In the genomic region with DNA sequence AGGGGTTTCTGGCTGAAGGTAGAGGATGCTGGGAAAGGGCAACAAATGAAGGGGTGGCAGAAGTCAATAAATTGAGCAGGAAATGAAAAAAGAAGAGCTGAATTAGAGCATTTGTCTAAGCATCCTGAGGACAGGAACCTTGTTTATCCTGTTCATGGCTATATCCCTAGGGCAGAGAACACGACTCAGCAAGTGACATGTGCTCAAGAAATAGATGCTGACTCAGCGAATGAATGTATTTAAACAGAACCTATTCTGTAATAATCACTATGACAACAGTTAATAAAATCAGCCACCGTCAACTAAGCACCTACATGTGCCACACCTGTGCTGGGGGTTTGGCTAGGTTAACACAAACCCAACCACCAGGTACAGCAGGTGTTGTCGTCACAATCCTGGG, we compare ENCODE assay signal across 21 cellular contexts.
DNase-seq lines count a peak whose midpoint lies in the region; ATAC-seq, FAIRE-seq and TF ChIP-seq lines count a peak whose summit lies in the region.
"Had no signal": no experiment of that assay in that cellular context is flagged by ENCODE, and none has a peak within 500 bp of the region (broad histone marks: within the 10 kb centered on the region; RNA-seq: fewer than 3 reads in every experiment).

No MANE protein-coding gene starts in this region.

- no peak overlapping the region for H3K27ac ChIP-seq in mammary epithelial cell (ENCODE audit: insufficient read depth, low read depth, low read length)
- no peak overlapping the region for H3K27ac ChIP-seq in breast epithelium
- H3K27ac ChIP-seq in K562 (ENCODE audit: extremely low read depth, low read depth, low read length), result no peak overlapping the region
- peak overlapping the region; percentile 99 for H3K27ac ChIP-seq in epithelial cell of prostate
- peak overlapping the region; percentile 21 for H3K27ac ChIP-seq in keratinocyte (ENCODE audit: control insufficient read depth, insufficient read depth, low read length)
- H3K27ac ChIP-seq in effector memory CD4-positive, alpha-beta T cell (ENCODE audit: insufficient read depth, low read length, poor library complexity, severe bottlenecking), result no peak overlapping the region
- H3K27ac ChIP-seq: 22Rv1, BLaER1, HL-60 had no signal

- TF ChIP-seq EP300 in K562 (IDR thresholded peaks at IDR 0.05; ENCODE audit: low read length), result no peak

- H3K4me3 Mint-ChIP-seq in naive thymus-derived CD8-positive, alpha-beta T cell, result no peak overlapping the region
- H3K4me3 Mint-ChIP-seq: CD14-positive monocyte; CD4-positive, alpha-beta memory T cell; GM23338 had no signal

- H3K4me3 ChIP-seq in mammary epithelial cell (replicated peaks in 1 of 3; ENCODE audit: insufficient read depth in 1 of 3, low read depth in 2 of 3, low read length in 3 of 3) (no peak overlapping the region), breast epithelium (no peak overlapping the region), K562 (no peak overlapping the region), keratinocyte (ENCODE audit: control insufficient read depth in 2 of 3, extremely low read depth in 1 of 3, insufficient read depth in 2 of 3, low read depth in 1 of 3, low read length in 3 of 3) (no peak overlapping the region)
- H3K4me3 ChIP-seq in effector memory CD4-positive, alpha-beta T cell (ENCODE audit: insufficient read depth, low read depth, low read length, poor library complexity, severe bottlenecking), result no peak overlapping the region
- H3K4me3 ChIP-seq: BLaER1, GM23338 had no signal

- no peak for TF ChIP-seq POLR2A in breast epithelium (IDR thresholded peaks at IDR 0.05)
- no peak for TF ChIP-seq POLR2A in K562 (conservative IDR thresholded peaks at IDR 0.05)

- no peaks in the 10 kb centered on the region for H3K9me3 Mint-ChIP-seq in naive thymus-derived CD8-positive, alpha-beta T cell
- H3K9me3 Mint-ChIP-seq: CD14-positive monocyte; CD4-positive, alpha-beta memory T cell; GM23338; IgD-negative memory B cell had no signal

- H3K27ac Mint-ChIP-seq in naive thymus-derived CD8-positive, alpha-beta T cell, result no peak overlapping the region
- H3K27ac Mint-ChIP-seq: CD14-positive monocyte, GM23338, IgD-negative memory B cell had no signal

- no peak for TF ChIP-seq RAD21 in K562 (CRISPR knock-in tag; conservative IDR thresholded peaks at IDR 0.05 in 1 of 2, IDR thresholded peaks at IDR 0.05 in 1 of 2)

- H3K4me1 ChIP-seq in mammary epithelial cell (ENCODE audit: insufficient read depth, low read length) (peaks cover 47% of the 10 kb centered on the region), breast epithelium (no peaks in the 10 kb centered on the region), K562 (replicated peaks in 1 of 2; ENCODE audit: control insufficient read depth in 2 of 2, insufficient read depth in 2 of 2, low read length in 2 of 2) (no peaks in the 10 kb centered on the region), keratinocyte (ENCODE audit: control insufficient read depth, extremely low read depth, insufficient read depth, low read length) (peaks cover 54% of the 10 kb centered on the region)
- H3K4me1 ChIP-seq in effector memory CD4-positive, alpha-beta T cell (ENCODE audit: control insufficient read depth, insufficient read depth, low read length, poor library complexity, severe bottlenecking), result no peaks in the 10 kb centered on the region

- POLR2A ChIA-PET in K562 (lab: Yijun Ruan, JAX), result no interaction called here
- POLR2A ChIA-PET in naive thymus-derived CD8-positive, alpha-beta T cell (lab: Charles Lee), result no interaction called here

- ATAC-seq in K562 (no peak), HG02678 (IDR thresholded peaks at IDR 0.05; ENCODE audit: unreplicated experiment) (no peak)
- ATAC-seq in naive thymus-derived CD8-positive, alpha-beta T cell, result no peak

- DNase-seq in mammary epithelial cell (peak; percentile 33), breast epithelium (ENCODE audit: low spot score in 2 of 2) (no peak), K562 (ENCODE audit: extremely low read depth in 1 of 4, low spot score in 3 of 4) (no peak), epithelial cell of prostate (ENCODE audit: low read depth, low spot score) (no peak), keratinocyte (ENCODE audit: low read depth, low spot score) (no peak)
- DNase-seq in effector memory CD4-positive, alpha-beta T cell, result no peak
- no peak for DNase-seq in naive thymus-derived CD8-positive, alpha-beta T cell
- DNase-seq: CD4-positive, alpha-beta memory T cell; DMS153; DMS79; GDM1; H7 had no signal

- BruUV-seq in mammary epithelial cell (replicated peaks; lab: Mats Ljungman, UMichigan) (no TSS peak), K562 (replicated peaks; lab: Mats Ljungman, UMichigan) (no TSS peak)

- H3K27me3 ChIP-seq in mammary epithelial cell (ENCODE audit: insufficient read depth, low read length) (no peaks in the 10 kb centered on the region), breast epithelium (no peaks in the 10 kb centered on the region), K562 (ENCODE audit: control insufficient read depth in 2 of 2, insufficient read depth in 2 of 2, low read length in 2 of 2) (no peaks in the 10 kb centered on the region), keratinocyte (ENCODE audit: control insufficient read depth, extremely low read depth, insufficient read depth, low read length) (no peaks in the 10 kb centered on the region)
- no peaks in the 10 kb centered on the region for H3K27me3 ChIP-seq in effector memory CD4-positive, alpha-beta T cell (replicated peaks; ENCODE audit: control insufficient read depth, insufficient read depth, low read length, poor library complexity, severe bottlenecking)
- H3K27me3 ChIP-seq: BLaER1 had no signal

- no peak overlapping the region for H3K4me2 ChIP-seq in mammary epithelial cell (ENCODE audit: insufficient read depth, low read depth, low read length)
- no peak overlapping the region for H3K4me2 ChIP-seq in K562 (ENCODE audit: insufficient read depth, low read length)
- H3K4me2 ChIP-seq in keratinocyte (ENCODE audit: control insufficient read depth, extremely low read depth, insufficient read depth, low read depth, low read length), result no peak overlapping the region
- H3K4me2 ChIP-seq: BLaER1, GM23338 had no signal

- no peak overlapping the region for H3K9ac ChIP-seq in mammary epithelial cell (ENCODE audit: insufficient read depth, low read length)
- no peak overlapping the region for H3K9ac ChIP-seq in K562 (ENCODE audit: insufficient read depth in 1 of 2, low read depth in 2 of 2, low read length in 2 of 2)
- H3K9ac ChIP-seq in keratinocyte (ENCODE audit: control insufficient read depth, extremely low read depth, insufficient read depth, low read length), result no peak overlapping the region
- H3K9ac ChIP-seq: BLaER1 had no signal

- H4K20me1 ChIP-seq in mammary epithelial cell (ENCODE audit: insufficient read depth, low read length), result no peaks in the 10 kb centered on the region
- no peaks in the 10 kb centered on the region for H4K20me1 ChIP-seq in K562 (replicated peaks; ENCODE audit: control insufficient read depth, insufficient read depth, low read length)
- H4K20me1 ChIP-seq in keratinocyte (ENCODE audit: control insufficient read depth, extremely low read depth, insufficient read depth, low read length), result no peaks in the 10 kb centered on the region
- H4K20me1 ChIP-seq: BLaER1 had no signal

- no peak for FAIRE-seq in K562 (lab: Jason Lieb, UNC)
- FAIRE-seq in keratinocyte (lab: Jason Lieb, UNC), result no peak
- FAIRE-seq: GM12892, GM18507 had no signal

- peaks cover 3 to 16% (median 12%) of the 10 kb centered on the region in 4 donors for H3K4me1 Mint-ChIP-seq in naive thymus-derived CD8-positive, alpha-beta T cell
- H3K4me1 Mint-ChIP-seq: CD14-positive monocyte had no signal

- dilution Hi-C loops in mammary epithelial cell (cut with HindIII; ENCODE audit: low sequenced_read_pairs), result no loop called here
- dilution Hi-C loops in keratinocyte (cut with MboI; ENCODE audit: extremely low pct_ligation_motif_present, low sequenced_read_pairs), result no loop called here

- in situ Hi-C loops in mammary epithelial cell (cut with MboI; ENCODE audit: low sequenced_read_pairs in 2 of 2), result no loop called here
- in situ Hi-C loops in K562 (cut with MboI), result no loop called here

- no peak for TF ChIP-seq CTCF in mammary epithelial cell (conservative IDR thresholded peaks at IDR 0.05 in 1 of 2, IDR thresholded peaks at IDR 0.05 in 1 of 2; ENCODE audit: extremely low read depth in 1 of 2, insufficient read depth in 1 of 2, low read depth in 1 of 2, low read length in 2 of 2)
- no peak for TF ChIP-seq CTCF in breast epithelium (IDR thresholded peaks at IDR 0.05)
- TF ChIP-seq CTCF in K562 (IDR thresholded peaks at IDR 0.05 in 2 of 3, conservative IDR thresholded peaks at IDR 0.05 in 1 of 3; ENCODE audit: insufficient read depth in 2 of 3, low read depth in 1 of 3, low read length in 3 of 3), result no peak
- TF ChIP-seq CTCF in keratinocyte (optimal IDR thresholded peaks at IDR 0.05 in 1 of 3, IDR thresholded peaks at IDR 0.05 in 1 of 3, conservative IDR thresholded peaks at IDR 0.05 in 1 of 3; ENCODE audit: extremely low read depth in 1 of 3, insufficient read depth in 2 of 3, low read length in 3 of 3), result no peak

- no peaks in the 10 kb centered on the region for H3K36me3 Mint-ChIP-seq in naive thymus-derived CD8-positive, alpha-beta T cell
- H3K36me3 Mint-ChIP-seq: CD14-positive monocyte had no signal

- H2AFZ ChIP-seq in mammary epithelial cell (ENCODE audit: low read depth, low read length) (no peak overlapping the region), K562 (ENCODE audit: low read depth, low read length) (no peak overlapping the region), keratinocyte (ENCODE audit: control insufficient read depth, low read length) (no peak overlapping the region)
- H2AFZ ChIP-seq: GM23338 had no signal

- no peaks in the 10 kb centered on the region for H3K27me3 Mint-ChIP-seq in naive thymus-derived CD8-positive, alpha-beta T cell
- H3K27me3 Mint-ChIP-seq: CD4-positive, alpha-beta memory T cell; IgD-negative memory B cell had no signal

- CTCF ChIA-PET in mammary epithelial cell (lab: Charles Lee; ENCODE audit: low non-redundant PET), result no interaction called here
- CTCF ChIA-PET in K562 (lab: Yijun Ruan, JAX; ENCODE audit: low intra/inter-chr PET ratio), result no interaction called here

- H3K36me3 ChIP-seq in mammary epithelial cell (ENCODE audit: insufficient read depth, low read length), result no peaks in the 10 kb centered on the region
- H3K36me3 ChIP-seq in breast epithelium, result no peaks in the 10 kb centered on the region
- H3K36me3 ChIP-seq in K562 (ENCODE audit: control insufficient read depth, insufficient read depth, low read length), result no peaks in the 10 kb centered on the region; the same call in 2 of the 3 replicates
- peaks cover 4 to 7% of the 10 kb centered on the region in 2 experiments for H3K36me3 ChIP-seq in keratinocyte (ENCODE audit: control insufficient read depth in 2 of 2, extremely low read depth in 1 of 2, insufficient read depth in 2 of 2, low read length in 2 of 2)
- H3K36me3 ChIP-seq in effector memory CD4-positive, alpha-beta T cell (ENCODE audit: control insufficient read depth, insufficient read depth, low read length), result no peaks in the 10 kb centered on the region
- H3K36me3 ChIP-seq: BLaER1 had no signal

- no peaks in the 10 kb centered on the region for H3K9me1 ChIP-seq in K562 (ENCODE audit: control insufficient read depth, insufficient read depth, low read length)
- no peaks in the 10 kb centered on the region for H3K9me1 ChIP-seq in keratinocyte (ENCODE audit: control insufficient read depth, extremely low read depth, insufficient read depth, low read length)

- H3K79me2 ChIP-seq in mammary epithelial cell (ENCODE audit: insufficient read depth, low read length), result no peaks in the 10 kb centered on the region
- no peaks in the 10 kb centered on the region for H3K79me2 ChIP-seq in K562 (ENCODE audit: control insufficient read depth, insufficient read depth, low read length)
- no peaks in the 10 kb centered on the region for H3K79me2 ChIP-seq in keratinocyte (ENCODE audit: control insufficient read depth, insufficient read depth, low read length)

- intact Hi-C loops in mammary epithelial cell (cut with micrococcal nuclease) (loop anchor here (2.0 kb wide), 1 partner anchor 14 kb away; no protein-coding TSS in a partner anchor), breast epithelium (cut with DNase I; ENCODE audit: low total_unique reads) (no loop called here), K562 (cut with micrococcal nuclease) (no loop called here)

- no peaks in the 10 kb centered on the region for H3K9me3 ChIP-seq in mammary epithelial cell (replicated peaks; ENCODE audit: insufficient read depth, low read length)
- H3K9me3 ChIP-seq in breast epithelium, result no peaks in the 10 kb centered on the region
- no peaks in the 10 kb centered on the region for H3K9me3 ChIP-seq in K562 (replicated peaks; ENCODE audit: control insufficient read depth, insufficient read depth, low read depth, low read length)
- no peaks in the 10 kb centered on the region for H3K9me3 ChIP-seq in keratinocyte (ENCODE audit: control insufficient read depth, low read depth, low read length)
- H3K9me3 ChIP-seq in effector memory CD4-positive, alpha-beta T cell (ENCODE audit: control insufficient read depth, low read length), result no peaks in the 10 kb centered on the region
- H3K9me3 ChIP-seq: BLaER1 had no signal

- 65% methylated on average over 3 of the region's 4 CpGs for WGBS in mammary epithelial cell (ENCODE audit: low coverage, missing lambda C conversion rate)
- WGBS in K562 (ENCODE audit: insufficient coverage, low coverage, missing lambda C conversion rate), result 77% methylated on average over 4 of the region's 4 CpGs

Comparison
In these comparisons a context has a peak if more than half of its experiments do, and no peak if none do; other contexts are left out.
1. H3K27ac ChIP-seq: peak in epithelial cell of prostate (single experiment) and keratinocyte (single experiment); none in mammary epithelial cell (single experiment), breast epithelium (0 of 2), K562 (single experiment) and effector memory CD4-positive, alpha-beta T cell (single experiment).